In the genomic region with DNA sequence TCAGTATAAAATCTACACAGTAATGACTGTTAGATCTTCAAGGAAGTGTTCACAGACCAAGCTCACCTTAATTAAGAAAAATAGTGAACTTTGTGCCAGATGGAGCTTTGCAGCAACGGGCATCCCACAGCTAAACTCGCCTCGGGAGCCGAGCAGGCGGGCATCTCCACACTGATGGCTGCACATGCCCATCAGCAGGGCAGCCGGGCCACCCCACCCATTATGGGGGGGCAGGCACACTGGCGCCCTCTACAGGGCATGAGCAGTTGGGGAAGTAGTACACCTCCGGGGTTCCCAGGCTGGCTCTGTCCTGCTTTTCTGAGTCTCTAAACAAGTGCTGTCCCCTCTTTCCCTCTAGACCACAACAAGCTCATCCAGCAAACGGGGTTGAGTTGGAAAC, we compare ENCODE assay signal across 1 cellular context.
TF ChIP-seq lines count a peak whose summit lies in the region.

No MANE protein-coding gene starts in this region.

TF ChIP-seq in GM12878, 131 proteins besides CTCF, POLR2A, EP300 and RAD21 (continued from another document):
- TF ChIP-seq, protein P1, sequence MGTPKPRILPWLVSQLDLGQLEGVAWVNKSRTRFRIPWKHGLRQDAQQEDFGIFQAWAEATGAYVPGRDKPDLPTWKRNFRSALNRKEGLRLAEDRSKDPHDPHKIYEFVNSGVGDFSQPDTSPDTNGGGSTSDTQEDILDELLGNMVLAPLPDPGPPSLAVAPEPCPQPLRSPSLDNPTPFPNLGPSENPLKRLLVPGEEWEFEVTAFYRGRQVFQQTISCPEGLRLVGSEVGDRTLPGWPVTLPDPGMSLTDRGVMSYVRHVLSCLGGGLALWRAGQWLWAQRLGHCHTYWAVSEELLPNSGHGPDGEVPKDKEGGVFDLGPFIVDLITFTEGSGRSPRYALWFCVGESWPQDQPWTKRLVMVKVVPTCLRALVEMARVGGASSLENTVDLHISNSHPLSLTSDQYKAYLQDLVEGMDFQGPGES (IDR thresholded peaks at IDR 0.05) = no peak
